Comparison of ENCODE assay signal across 8 cellular contexts in genomic region chr4:182917182-182918043, GRCh38. TPM values are rescaled to one million over a fixed set of nuclear protein-coding genes. Genes with fewer than 3 reads are reported as not detected.
DNase-seq lines count a peak whose midpoint lies in the region; ATAC-seq and TF ChIP-seq lines count a peak whose summit lies in the region.

DCTD (minus strand) TSS chr4:182917386; CDS start chr4:182915568, 1,818 bp downstream.

- intact Hi-C loops in sigmoid colon (cut with DNase I) = loop anchor here (5.0 to 10.0 kb wide), 4 partner anchors 35 to 775 kb away; partner anchors contain the start of gene ING2

- peak within 1 kb of the TSS; percentile 93 to 96 (median 94) for H3K27ac ChIP-seq in sigmoid colon

- in situ Hi-C loops in astrocyte of the cerebellum (cut with HindIII; ENCODE audit: low sequenced_read_pairs) = no loop called here

- WGBS in sigmoid colon, 2 donors = 0 to 1% methylated on average over 106 of the region's 106 CpGs

- peaks cover 0 to 36% (median 14%) of the 10 kb centered on the region in 4 donors for H3K4me1 ChIP-seq in sigmoid colon

- DNase-seq in LHCN-M2 (ENCODE audit: low read depth) (peak; percentile 60), T1000 (lab: John Stamatoyannopoulos, UW) (peak; percentile 1), astrocyte of the cerebellum (ENCODE audit: low read depth) (no peak), hypothalamus (lab: John Stamatoyannopoulos, UW) (peak in 49 of 51 donors; percentile 11 to 82 (median 58)), sigmoid colon (peak; percentile 86), epidermal melanocyte (ENCODE audit: insufficient read length, low spot score) (no peak)

- peaks cover 0 to 29% (median 15%) of the 10 kb centered on the region in 4 donors for H3K36me3 ChIP-seq in sigmoid colon

- no peaks in the 10 kb centered on the region for H3K9me3 ChIP-seq in sigmoid colon

- peak; percentile 78 for ATAC-seq in GM21737 (IDR thresholded peaks at IDR 0.05; ENCODE audit: unreplicated experiment)

- TF ChIP-seq EP300 in sigmoid colon (IDR thresholded peaks at IDR 0.05) = no peak

- no peaks in the 10 kb centered on the region for H3K27me3 ChIP-seq in sigmoid colon

- H3K4me3 ChIP-seq in GM08714 (ENCODE audit: low read length) (peak within 1 kb of the TSS; percentile 64), astrocyte of the cerebellum (ENCODE audit: low read depth, low read length) (peak within 1 kb of the TSS; percentile 67), sigmoid colon (peak within 1 kb of the TSS; percentile 71 to 92 (median 82))

- peak in 1 of 2 donors; percentile 13 for TF ChIP-seq POLR2A in sigmoid colon (IDR thresholded peaks at IDR 0.05)

- TF ChIP-seq CTCF in astrocyte of the cerebellum (IDR thresholded peaks at IDR 0.05; ENCODE audit: low read depth, low read length, missing control alignments) (peak; percentile 50), sigmoid colon (IDR thresholded peaks at IDR 0.05) (peak in 1 of 4 experiments; percentile 8)

RNA-seq across cellular contexts. Expression of gene DCTD, which starts in this region (rescaled TPM):
- total RNA-seq in LHCN-M2 (2014; rRNA removed) (109 and 127 TPM in 2 replicates), sigmoid colon (10 to 100 TPM; 35.2 to 48.2 (median 40.9) TPM)
- polyA plus RNA-seq in LHCN-M2 (2012) = 151 TPM
- 10 to 100 TPM; 33.3 to 54.9 (median 34.2) TPM for polyA plus RNA-seq in sigmoid colon

Comparison
In these comparisons a context has a peak if more than half of its experiments do, and no peak if none do; other contexts are left out.
1. DNase-seq: peak in LHCN-M2 (single experiment), T1000 (single experiment), hypothalamus (49 of 51) and sigmoid colon (single experiment); none in astrocyte of the cerebellum (single experiment) and epidermal melanocyte (single experiment).
2. Peak in every context shown above with its lines, with median percentiles within 50 percentile points of each other: H3K4me3 ChIP-seq.